Comparison of ENCODE assay signal across 1 cellular context in genomic region chr1:1574721-1575537, GRCh38.
A peak's percentile ranks its signal among the peaks of the same experiment; 100 is the strongest.
TF ChIP-seq lines count a peak whose summit lies in the region.

TSS of gene SSU72 (minus strand) at chr1:1574863. CDS start at chr1:1574557, 306 bp downstream.

TF ChIP-seq in HEK293, 187 proteins besides CTCF, POLR2A, EP300 and RAD21 (continued from another document and continues in another):
- TF ChIP-seq ZSCAN5A (tag by site-specific recombination; IDR thresholded peaks at IDR 0.05) (peak; percentile 86), ZBTB7A (tag by site-specific recombination; IDR thresholded peaks at IDR 0.05; ENCODE audit: low read depth) (no peak), ZNF26 (tag by site-specific recombination; IDR thresholded peaks at IDR 0.05) (no peak), ZBTB20 (tag by site-specific recombination; IDR thresholded peaks at IDR 0.05) (peak; percentile 35; the same call in 1 of the 2 replicates), ZNF571 (tag by site-specific recombination; IDR thresholded peaks at IDR 0.05) (no peak), ZEB2 (tag by site-specific recombination; IDR thresholded peaks at IDR 0.05) (peak; percentile 64), SETDB1 (IDR thresholded peaks at IDR 0.05; ENCODE audit: insufficient read length, low read length) (peak; percentile 23), ZNF510 (tag by site-specific recombination; IDR thresholded peaks at IDR 0.05; ENCODE audit: insufficient replicate concordance) (no peak), KLF7 (tag by site-specific recombination; IDR thresholded peaks at IDR 0.05; ENCODE audit: borderline replicate concordance) (no peak; the same call in 1 of the 2 replicates), SP7 (tag by site-specific recombination; IDR thresholded peaks at IDR 0.05) (peak; percentile 63; the same call in 1 of the 2 replicates), KLF9 (tag by site-specific recombination; IDR thresholded peaks at IDR 0.05; ENCODE audit: low read depth) (0 out of 2 replicates have a peak, but pooled peaks have one; percentile 14), ZBTB1 (tag by site-specific recombination; IDR thresholded peaks at IDR 0.05) (peak; percentile 86; the same call in 1 of the 2 replicates), ZNF514 (tag by site-specific recombination; IDR thresholded peaks at IDR 0.05) (no peak), ZNF214 (tag by site-specific recombination; IDR thresholded peaks at IDR 0.05; ENCODE audit: borderline replicate concordance) (no peak), ZNF585B (tag by site-specific recombination; IDR thresholded peaks at IDR 0.05) (no peak), PRDM10 (tag by site-specific recombination; IDR thresholded peaks at IDR 0.05) (no peak), SCRT2 (tag by site-specific recombination; IDR thresholded peaks at IDR 0.05) (no peak), ZNF521 (tag by site-specific recombination; IDR thresholded peaks at IDR 0.05) (no peak), ZNF398 (tag by site-specific recombination; IDR thresholded peaks at IDR 0.05) (no peak), ZNF138 (tag by site-specific recombination; IDR thresholded peaks at IDR 0.05; ENCODE audit: borderline replicate concordance) (no peak), ZNF280C (tag by site-specific recombination; IDR thresholded peaks at IDR 0.05) (no peak), ZNF416 (tag by site-specific recombination; IDR thresholded peaks at IDR 0.05) (no peak), ZNF654 (tag by site-specific recombination; IDR thresholded peaks at IDR 0.05; ENCODE audit: low read depth) (no peak), ZNF394 (tag by site-specific recombination; IDR thresholded peaks at IDR 0.05; ENCODE audit: borderline replicate concordance) (no peak), GLI2 (tag by site-specific recombination; IDR thresholded peaks at IDR 0.05; ENCODE audit: borderline replicate concordance, low read depth) (no peak), ZNF639 (tag by site-specific recombination; IDR thresholded peaks at IDR 0.05) (peak; percentile 74), ZNF423 (tag by site-specific recombination; IDR thresholded peaks at IDR 0.05) (no peak), MZF1 (tag by site-specific recombination; IDR thresholded peaks at IDR 0.05; ENCODE audit: borderline replicate concordance) (no peak), ZNF112 (tag by site-specific recombination; IDR thresholded peaks at IDR 0.05) (no peak), ZNF169 (tag by site-specific recombination; IDR thresholded peaks at IDR 0.05) (no peak), ZNF274 (IDR thresholded peaks at IDR 0.05; ENCODE audit: low read length) (no peak), ZNF274 (tag by site-specific recombination; IDR thresholded peaks at IDR 0.05; ENCODE audit: borderline replicate concordance) (no peak), ZNF266 (tag by site-specific recombination; IDR thresholded peaks at IDR 0.05; ENCODE audit: low read depth) (no peak), ZNF341 (tag by site-specific recombination; IDR thresholded peaks at IDR 0.05; ENCODE audit: low read depth) (peak; percentile 31; the same call in 1 of the 2 replicates), ZNF830 (tag by site-specific recombination; IDR thresholded peaks at IDR 0.05; ENCODE audit: low read depth) (no peak), ZNF121 (tag by site-specific recombination; IDR thresholded peaks at IDR 0.05) (no peak), ZNF426 (tag by site-specific recombination; IDR thresholded peaks at IDR 0.05) (no peak), ZNF221 (tag by site-specific recombination; IDR thresholded peaks at IDR 0.05; ENCODE audit: borderline replicate concordance) (no peak), ZBTB8A (tag by site-specific recombination; IDR thresholded peaks at IDR 0.05) (0 out of 2 replicates have a peak, but pooled peaks have one; percentile 14), ZBTB49 (tag by site-specific recombination; IDR thresholded peaks at IDR 0.05; ENCODE audit: low read depth) (no peak), ZNF558 (tag by site-specific recombination; IDR thresholded peaks at IDR 0.05) (no peak), ZNF76 (tag by site-specific recombination; IDR thresholded peaks at IDR 0.05; ENCODE audit: borderline replicate concordance, low read depth) (peak; percentile 78; the same call in 1 of the 2 replicates), ZNF518A (tag by site-specific recombination; conservative IDR thresholded peaks at IDR 0.05; ENCODE audit: low read depth) (no peak), EGR2 (tag by site-specific recombination; IDR thresholded peaks at IDR 0.05; ENCODE audit: low read depth) (no peak)
